In genomic region chr15:61996056-61996635, GRCh38 we compare ENCODE assay signal across 1 cellular context.
TF ChIP-seq lines count a peak whose summit lies in the region.

No MANE protein-coding gene starts in this region.

TF ChIP-seq in A549, 52 proteins besides CTCF, POLR2A, EP300 and RAD21 (continued from another document):
- TF ChIP-seq REST (IDR thresholded peaks at IDR 0.05) (no peak), HOXB5 (CRISPR knock-in tag; IDR thresholded peaks at IDR 0.05) (no peak), KDM5A (IDR thresholded peaks at IDR 0.05) (no peak), MAFK (IDR thresholded peaks at IDR 0.05; ENCODE audit: partially characterized antibody) (no peak), HOXA7 (CRISPR knock-in tag; IDR thresholded peaks at IDR 0.05) (no peak), FOXS1 (CRISPR knock-in tag; IDR thresholded peaks at IDR 0.05) (no peak), ZC3H11A (IDR thresholded peaks at IDR 0.05) (no peak)
- TF ChIP-seq, protein P1, sequence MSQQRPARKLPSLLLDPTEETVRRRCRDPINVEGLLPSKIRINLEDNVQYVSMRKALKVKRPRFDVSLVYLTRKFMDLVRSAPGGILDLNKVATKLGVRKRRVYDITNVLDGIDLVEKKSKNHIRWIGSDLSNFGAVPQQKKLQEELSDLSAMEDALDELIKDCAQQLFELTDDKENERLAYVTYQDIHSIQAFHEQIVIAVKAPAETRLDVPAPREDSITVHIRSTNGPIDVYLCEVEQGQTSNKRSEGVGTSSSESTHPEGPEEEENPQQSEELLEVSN (IDR thresholded peaks at IDR 0.05; ENCODE audit: borderline replicate concordance, low read depth) = no peak
TF ChIP-seq in A549: peak in this region for 0.
